In genomic region chr7:130269318-130269694, GRCh38 we compare ENCODE assay signal across 34 cellular contexts. TPM values are rescaled to one million over a fixed set of nuclear protein-coding genes. Genes with fewer than 3 reads are reported as not detected.
"Had no signal": no experiment of that assay in that cellular context is flagged by ENCODE, and none has a peak within 500 bp of the region (broad histone marks: within the 10 kb centered on the region; RNA-seq: fewer than 3 reads in every experiment).

No MANE protein-coding gene starts in this region.

- DNase-seq: colonic mucosa; effector CD8-positive, alpha-beta T cell; endodermal cell; foreskin fibroblast; gastrocnemius medialis; head of caudate nucleus; kidney; natural killer cell; nucleus accumbens; posterior cingulate gyrus; psoas muscle; right cardiac atrium; spleen; stimulated activated CD4-positive, alpha-beta T cell treated with anti-CD3 and anti-CD28 coated beads, Interleukin-4, amount 100 ng/mL, for 4 hours; stimulated activated naive CD8-positive, alpha-beta T cell treated with anti-CD3 and anti-CD28 coated beads, Interleukin-15, Interleukin-2, amounts not matched to agents 100 U/mL and 50 U/mL, for 24 hours; substantia nigra; testis; tibial artery; upper lobe of left lung had no signal

- H3K27me3 ChIP-seq: colonic mucosa, testis, tibial artery, upper lobe of left lung had no signal

- H3K4me1 Mint-ChIP-seq: memory B cell; natural killer cell; stimulated activated memory B cell treated with anti-CD40 and anti-IgM and Interleukin-4, amounts not matched to agents 10 μg/mL and 1 μg/mL and 100 μg/mL, for 72 hours had no signal

- H3K4me1 ChIP-seq: colonic mucosa had no signal

- ATAC-seq: esophagus mucosa; left lobe of liver; natural killer cell; right cardiac atrium; stimulated activated memory B cell treated with anti-CD40 and anti-IgM and Interleukin-4, amounts not matched to agents 10 μg/mL and 1 μg/mL and 100 μg/mL, for 72 hours; stimulated activated naive CD8-positive, alpha-beta T cell treated with anti-CD3 and anti-CD28 coated beads, Interleukin-15, Interleukin-2, amounts not matched to agents 100 U/mL and 50 U/mL, for 24 hours had no signal

- H3K9me3 Mint-ChIP-seq: dendritic cell treated with granulocyte-macrophage colony-stimulating factor and Interleukin-4, amounts not matched to agents 40 ng/mL and 50 ng/mL, for 4 days; endodermal cell; memory B cell; natural killer cell; stimulated activated memory B cell treated with anti-CD40 and anti-IgM and Interleukin-4, amounts not matched to agents 10 μg/mL and 1 μg/mL and 100 μg/mL, for 72 hours had no signal

- H3K36me3 Mint-ChIP-seq: memory B cell; natural killer cell; stimulated activated memory B cell treated with anti-CD40 and anti-IgM and Interleukin-4, amounts not matched to agents 10 μg/mL and 1 μg/mL and 100 μg/mL, for 72 hours had no signal

- H3K27ac Mint-ChIP-seq: dendritic cell treated with granulocyte-macrophage colony-stimulating factor and Interleukin-4, amounts not matched to agents 40 ng/mL and 50 ng/mL, for 4 days; endodermal cell; memory B cell; natural killer cell; stimulated activated memory B cell treated with anti-CD40 and anti-IgM and Interleukin-4, amounts not matched to agents 10 μg/mL and 1 μg/mL and 100 μg/mL, for 72 hours had no signal

- H3K4me3 Mint-ChIP-seq: dendritic cell treated with granulocyte-macrophage colony-stimulating factor and Interleukin-4, amounts not matched to agents 40 ng/mL and 50 ng/mL, for 4 days; endodermal cell; memory B cell; natural killer cell; neural crest cell; stimulated activated memory B cell treated with anti-CD40 and anti-IgM and Interleukin-4, amounts not matched to agents 10 μg/mL and 1 μg/mL and 100 μg/mL, for 72 hours had no signal

- H3K36me3 ChIP-seq: colonic mucosa, gastrocnemius medialis, spleen, tibial artery, upper lobe of left lung had no signal

- H3K9me3 ChIP-seq: colonic mucosa, gastrocnemius medialis, psoas muscle, spleen, testis, tibial artery, upper lobe of left lung had no signal

- FAIRE-seq: kidney, urothelium cell line had no signal

- H3K27ac ChIP-seq: colonic mucosa, epithelial cell of prostate, gastrocnemius medialis, psoas muscle, skin epidermis, spleen, testis, tibial artery, upper lobe of left lung had no signal

- H3K4me3 ChIP-seq: colonic mucosa, gastrocnemius medialis, lung, psoas muscle, skin epidermis, spleen, testis, tibial artery, upper lobe of left lung had no signal

RNA-seq across cellular contexts. Expression of gene CPA2, which starts 2.6 kb away (rescaled TPM):
- total RNA-seq: esophagus mucosa, gastrocnemius medialis, glomerular endothelial cell, kidney, liver, mononuclear cell, natural killer cell, osteocyte, renal cortical epithelial cell had no signal
- polyA plus RNA-seq: liver had no signal

RNA-seq across cellular contexts. Expression of gene CPA4, which starts 23.7 kb away (rescaled TPM):
- total RNA-seq: colonic mucosa, endodermal cell, gastrocnemius medialis, left lobe of liver, natural killer cell had no signal
